1 cellular context compared by ENCODE assay signal in the genomic region with DNA sequence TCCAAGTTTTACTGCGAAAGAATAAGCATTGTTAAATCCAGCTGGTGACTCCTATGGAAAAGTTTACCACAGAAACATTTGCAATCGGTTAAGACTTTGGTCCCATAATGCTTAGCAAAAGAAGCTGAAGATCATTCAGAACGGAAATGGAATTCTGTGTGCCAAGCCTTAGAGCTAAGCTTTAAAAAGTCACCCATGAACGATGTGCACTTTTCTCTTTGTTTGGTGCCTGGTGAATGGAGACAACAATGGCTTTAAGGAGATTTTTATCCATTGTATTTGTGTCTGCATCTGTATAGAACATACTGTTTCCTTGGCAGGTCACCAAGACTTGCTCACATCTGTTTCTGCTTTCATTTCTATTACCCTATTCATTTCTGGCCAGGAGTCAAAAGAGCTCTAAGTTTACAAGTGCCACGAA.
TF ChIP-seq lines count a peak whose summit lies in the region.

No MANE protein-coding gene starts in this region.

TF ChIP-seq in K562, 482 proteins besides CTCF, POLR2A, EP300 and RAD21:
- TF ChIP-seq ZNF586 (CRISPR knock-in tag; conservative IDR thresholded peaks at IDR 0.05) = no peak
